In genomic region chr14:54282849-54283248, GRCh38 we compare ENCODE assay signal across 7 cellular contexts.
"Had no signal": no experiment of that assay in that cellular context is flagged by ENCODE, and none has a peak within 500 bp of the region (broad histone marks: within the 10 kb centered on the region; RNA-seq: fewer than 3 reads in every experiment).

No MANE protein-coding gene starts in this region.

- H2AFZ ChIP-seq: GM23248 had no signal

- FAIRE-seq: HepG2 had no signal

- H3K36me3 ChIP-seq: HAP-1 had no signal

- DNase-seq: GM23248, GOT3, H7, HFFc6, KBM-7 had no signal

- H3K27ac ChIP-seq: GM23248 had no signal

- H3K9ac ChIP-seq: GM23248 had no signal

- H3K9me3 ChIP-seq: HAP-1 had no signal

- H3K4me1 ChIP-seq: HAP-1 had no signal

- H3K4me3 ChIP-seq: GM23248, HAP-1 had no signal
